Comparison of ENCODE assay signal across 14 cellular contexts in genomic region chr4:26239796-26240195, GRCh38.
A peak's percentile ranks its signal among the peaks of the same experiment; 100 is the strongest.
DNase-seq lines count a peak whose midpoint lies in the region; ATAC-seq and TF ChIP-seq lines count a peak whose summit lies in the region.
"Had no signal": no experiment of that assay in that cellular context is flagged by ENCODE, and none has a peak within 500 bp of the region (broad histone marks: within the 10 kb centered on the region; RNA-seq: fewer than 3 reads in every experiment).

No MANE protein-coding gene starts in this region.

- H3K27me3 ChIP-seq in skeletal muscle satellite cell (ENCODE audit: control insufficient read depth, insufficient read depth, low read length) (no peaks in the 10 kb centered on the region), tibial artery (no peaks in the 10 kb centered on the region)

- peak overlapping the region in 5 of 7 donors; percentile 7 to 70 (median 45) for H3K27ac Mint-ChIP-seq in CD14-positive monocyte
- peak overlapping the region; percentile 92 for H3K27ac Mint-ChIP-seq in chondrocyte (ENCODE audit: unreplicated experiment)
- H3K27ac Mint-ChIP-seq: activated CD4-positive, alpha-beta T cell treated with anti-CD3 and anti-CD28 coated beads, Interleukin-2, amount 10 ng/mL, durations not matched to agents 7 days and 5 days; activated naive CD4-positive, alpha-beta T cell treated with anti-CD3 and anti-CD28 coated beads for 36 hours had no signal

- H3K27ac ChIP-seq in tibial artery: peak overlapping the region in 1 of 2 donors; percentile 14

- no peak for ATAC-seq in left colon
- ATAC-seq in HG03442 (IDR thresholded peaks at IDR 0.05; ENCODE audit: unreplicated experiment): no peak

- H3K4me1 Mint-ChIP-seq in CD14-positive monocyte (peaks cover 27% of the 10 kb centered on the region), chondrocyte (ENCODE audit: low read depth) (peaks cover 48% of the 10 kb centered on the region)
- H3K4me1 Mint-ChIP-seq: activated CD4-positive, alpha-beta T cell treated with anti-CD3 and anti-CD28 coated beads, Interleukin-2, amount 10 ng/mL, durations not matched to agents 7 days and 5 days had no signal

- H3K4me1 ChIP-seq in skeletal muscle satellite cell (ENCODE audit: control insufficient read depth, insufficient read depth, low read length) (peaks cover 29% of the 10 kb centered on the region), tibial artery (peaks cover 0 to 19% (median 14%) of the 10 kb centered on the region in 4 donors)

- H3K9me3 ChIP-seq in skeletal muscle satellite cell (replicated peaks; ENCODE audit: low read length): no peaks in the 10 kb centered on the region
- H3K9me3 ChIP-seq in tibial artery: no peaks in the 10 kb centered on the region

- peaks cover 0 to 2% of the 10 kb centered on the region in 2 donors for H3K36me3 Mint-ChIP-seq in CD14-positive monocyte
- H3K36me3 Mint-ChIP-seq in chondrocyte (ENCODE audit: low read depth): no peaks in the 10 kb centered on the region

- peak overlapping the region; percentile 28 for H3K9ac ChIP-seq in skeletal muscle satellite cell (ENCODE audit: low read depth, low read length)

- H3K4me3 ChIP-seq in skeletal muscle satellite cell (ENCODE audit: low read length) (no peak overlapping the region), tibial artery (no peak overlapping the region)
- H3K4me3 ChIP-seq: heart right ventricle, skin epidermis had no signal

- DNase-seq in CD14-positive monocyte (ENCODE audit: low spot score) (no peak), chondrocyte (ENCODE audit: low spot score) (no peak), medulla oblongata (ENCODE audit: extremely low spot score) (peak; percentile 37), tibial artery (no peak), left colon (no peak), NK-92 (lab: John Stamatoyannopoulos, UW; ENCODE audit: unreplicated experiment) (no peak)
- DNase-seq: activated CD4-positive, alpha-beta T cell treated with anti-CD3 and anti-CD28 coated beads, Interleukin-2, amount 10 ng/mL, durations not matched to agents 7 days and 5 days; activated naive CD4-positive, alpha-beta T cell treated with anti-CD3 and anti-CD28 coated beads for 36 hours; heart right ventricle; mesendoderm; NCI-H1436 treated with DMSO at 0.1 percent for 48 hours had no signal

- H3K36me3 ChIP-seq in skeletal muscle satellite cell (ENCODE audit: insufficient read depth, low read length) (no peaks in the 10 kb centered on the region), tibial artery (no peaks in the 10 kb centered on the region)
- H3K36me3 ChIP-seq: heart right ventricle had no signal

- peaks cover 0 to 3% (median 0%) of the 10 kb centered on the region in 7 donors for H3K9me3 Mint-ChIP-seq in CD14-positive monocyte
- H3K9me3 Mint-ChIP-seq in chondrocyte (ENCODE audit: low read depth): no peaks in the 10 kb centered on the region
- H3K9me3 Mint-ChIP-seq: activated naive CD4-positive, alpha-beta T cell treated with anti-CD3 and anti-CD28 coated beads for 36 hours had no signal

- TF ChIP-seq CTCF in CD14-positive monocyte (IDR thresholded peaks at IDR 0.05) (no peak), chondrocyte (IDR thresholded peaks at IDR 0.05) (no peak), tibial artery (IDR thresholded peaks at IDR 0.05) (no peak)

- intact Hi-C loops in CD14-positive monocyte (cut with micrococcal nuclease): no loop called here
- intact Hi-C loops in tibial artery (cut with DNase I; ENCODE audit: low total_unique reads): no loop called here
- intact Hi-C loops in left colon (cut with DNase I, micrococcal nuclease): no loop called here

- no peak overlapping the region for H3K4me2 ChIP-seq in skeletal muscle satellite cell (ENCODE audit: low read length)

- H3K27me3 Mint-ChIP-seq in CD14-positive monocyte (ENCODE audit: low read depth in 3 of 3) (peaks cover 0 to 4% (median under 1%) of the 10 kb centered on the region in 3 donors), chondrocyte (ENCODE audit: low read depth) (no peaks in the 10 kb centered on the region)
- H3K27me3 Mint-ChIP-seq: activated CD4-positive, alpha-beta T cell treated with anti-CD3 and anti-CD28 coated beads, Interleukin-2, amount 10 ng/mL, durations not matched to agents 7 days and 5 days had no signal

- H3K4me3 Mint-ChIP-seq in CD14-positive monocyte: no peak overlapping the region
- no peak overlapping the region for H3K4me3 Mint-ChIP-seq in chondrocyte (ENCODE audit: unreplicated experiment)
- H3K4me3 Mint-ChIP-seq: activated CD4-positive, alpha-beta T cell treated with anti-CD3 and anti-CD28 coated beads, Interleukin-2, amount 10 ng/mL, durations not matched to agents 7 days and 5 days; activated naive CD4-positive, alpha-beta T cell treated with anti-CD3 and anti-CD28 coated beads for 36 hours had no signal
